ENCODE assay signal across 12 cellular contexts in the genomic region with DNA sequence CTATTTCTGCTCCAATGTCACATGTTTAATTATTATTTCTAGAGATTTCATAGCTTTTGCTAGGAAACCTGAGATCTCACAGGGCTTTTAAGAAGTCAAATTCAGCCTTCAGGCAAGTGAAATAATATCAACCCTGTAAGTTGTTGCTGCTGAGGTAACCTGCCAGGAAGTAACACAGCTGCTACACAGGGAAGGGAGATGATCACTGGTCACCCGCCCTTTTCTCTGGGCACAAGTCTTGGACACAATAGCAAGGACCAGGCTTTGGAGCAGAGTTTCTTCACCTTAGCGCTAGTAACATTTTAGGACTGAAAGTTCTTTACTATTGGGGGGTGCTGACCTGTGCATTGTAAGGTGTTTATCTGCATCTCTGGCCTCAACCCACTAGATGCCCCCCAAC. TPM values are rescaled to one million over a fixed set of nuclear protein-coding genes. Genes with fewer than 3 reads are reported as not detected.
DNase-seq lines count a peak whose midpoint lies in the region; ATAC-seq and TF ChIP-seq lines count a peak whose summit lies in the region.
"Had no signal": no experiment of that assay in that cellular context is flagged by ENCODE, and none has a peak within 500 bp of the region (broad histone marks: within the 10 kb centered on the region; RNA-seq: fewer than 3 reads in every experiment).

No MANE protein-coding gene starts in this region.

- H3K27ac Mint-ChIP-seq in activated B cell treated with CpG ODN at 0.5 μM for 24 hours: no peak overlapping the region
- H3K27ac Mint-ChIP-seq: WTC11 had no signal

- no peak for DNase-seq in DND-41
- no peak for DNase-seq in activated B cell treated with CpG ODN at 0.5 μM for 24 hours
- no peak for DNase-seq in left colon
- DNase-seq in NCI-H2029 (lab: John Stamatoyannopoulos, UW): no peak
- no peak for DNase-seq in NCI-H2196 treated with DMSO at 0.1 percent for 48 hours (lab: John Stamatoyannopoulos, UW; ENCODE audit: unreplicated experiment)
- DNase-seq in vagina (ENCODE audit: extremely low spot score in 2 of 2): no peak
- no peak for DNase-seq in cortex of kidney (lab: John Stamatoyannopoulos, UW)
- DNase-seq: stimulated activated CD4-positive, alpha-beta T cell treated with anti-CD3 and anti-CD28 coated beads, Interleukin-15, amount 100 ng/mL, for 24 hours had no signal

- H3K9me3 Mint-ChIP-seq in activated B cell treated with CpG ODN at 0.5 μM for 24 hours: no peaks in the 10 kb centered on the region
- H3K9me3 Mint-ChIP-seq: WTC11 had no signal

- H3K4me1 ChIP-seq in BLaER1 (peaks cover 66% of the 10 kb centered on the region), DND-41 (ENCODE audit: insufficient read depth, low read length) (peaks cover 53% of the 10 kb centered on the region), vagina (peaks cover 29% of the 10 kb centered on the region)

- H3K36me3 ChIP-seq in BLaER1: peaks cover 38% of the 10 kb centered on the region
- no peaks in the 10 kb centered on the region for H3K36me3 ChIP-seq in DND-41 (ENCODE audit: insufficient read depth, low read length)
- no peaks in the 10 kb centered on the region for H3K36me3 ChIP-seq in vagina
- H3K36me3 ChIP-seq: cardiac muscle cell had no signal

- H3K4me3 ChIP-seq in BLaER1: peak overlapping the region; percentile 76
- no peak overlapping the region for H3K4me3 ChIP-seq in DND-41 (ENCODE audit: low read depth in 1 of 2, low read length in 2 of 2)
- no peak overlapping the region for H3K4me3 ChIP-seq in vagina
- H3K4me3 ChIP-seq: cardiac muscle cell, SK-N-MC had no signal

- H3K9ac ChIP-seq in BLaER1 (peak overlapping the region; percentile 90; the same call in 1 of the 2 replicates), DND-41 (ENCODE audit: low read depth, low read length) (no peak overlapping the region)

- POLR2A ChIA-PET in activated B cell treated with CpG ODN at 0.5 μM for 24 hours (lab: Charles Lee): interaction anchor here (5.8 to 6.2 kb wide), 2 partner anchors 31 to 53 kb away, joined by 73 to 154 read pairs; a partner anchor contains a TSS

- H3K27ac ChIP-seq in BLaER1 (peak overlapping the region; percentile 86; the same call in 1 of the 2 replicates), DND-41 (ENCODE audit: low read length) (peak overlapping the region; percentile 13; the same call in 1 of the 2 replicates), vagina (no peak overlapping the region)
- H3K27ac ChIP-seq: cardiac muscle cell, SK-N-MC had no signal

- no peaks in the 10 kb centered on the region for H3K9me3 ChIP-seq in BLaER1
- H3K9me3 ChIP-seq in DND-41 (ENCODE audit: insufficient read depth, low read length, severe bottlenecking): no peaks in the 10 kb centered on the region
- H3K9me3 ChIP-seq in vagina: no peaks in the 10 kb centered on the region

- no peak for ATAC-seq in DND-41 (ENCODE audit: insufficient read depth, low read depth)
- ATAC-seq in activated B cell treated with CpG ODN at 0.5 μM for 24 hours (ENCODE audit: low read depth): no peak
- peak; percentile 35 for ATAC-seq in left colon
- ATAC-seq: WTC11 had no signal

- CTCF ChIA-PET in activated B cell treated with CpG ODN at 0.5 μM for 24 hours (lab: Charles Lee): interaction anchor here (2.0 kb wide), 1 partner anchor 33 kb away, joined by 23 read pairs; no protein-coding TSS in a partner anchor

- peaks cover 37% of the 10 kb centered on the region for H4K20me1 ChIP-seq in BLaER1
- no peaks in the 10 kb centered on the region for H4K20me1 ChIP-seq in DND-41 (ENCODE audit: insufficient read depth, low read length)

- TF ChIP-seq POLR2A in vagina (IDR thresholded peaks at IDR 0.05): no peak

- H3K4me2 ChIP-seq in BLaER1 (peak overlapping the region; percentile 91), DND-41 (ENCODE audit: insufficient read depth, low read length) (peak overlapping the region; percentile 18; the same call in 1 of the 2 replicates)

- H3K27me3 Mint-ChIP-seq in activated B cell treated with CpG ODN at 0.5 μM for 24 hours: no peaks in the 10 kb centered on the region

- H3K27me3 ChIP-seq in BLaER1 (no peaks in the 10 kb centered on the region), DND-41 (ENCODE audit: insufficient read depth, low read length, poor library complexity) (no peaks in the 10 kb centered on the region), vagina (no peaks in the 10 kb centered on the region)
- H3K27me3 ChIP-seq: cardiac muscle cell had no signal

- H2AFZ ChIP-seq in DND-41 (ENCODE audit: low read depth, low read length): no peak overlapping the region

- H3K79me2 ChIP-seq in DND-41 (ENCODE audit: insufficient read depth, low read length): peaks cover 3% of the 10 kb centered on the region; the same call in 1 of the 2 replicates

- peak overlapping the region; percentile 67 for H3K4me3 Mint-ChIP-seq in activated B cell treated with CpG ODN at 0.5 μM for 24 hours
- H3K4me3 Mint-ChIP-seq: WTC11 had no signal

- peaks cover 80% of the 10 kb centered on the region for H3K4me1 Mint-ChIP-seq in activated B cell treated with CpG ODN at 0.5 μM for 24 hours

- intact Hi-C loops in activated B cell treated with CpG ODN at 0.5 μM for 24 hours (cut with micrococcal nuclease): no loop called here
- intact Hi-C loops in left colon (cut with DNase I, micrococcal nuclease): no loop called here
- intact Hi-C loops in vagina (cut with DNase I): no loop called here

- peaks cover 71% of the 10 kb centered on the region for H3K36me3 Mint-ChIP-seq in activated B cell treated with CpG ODN at 0.5 μM for 24 hours (ENCODE audit: low read depth)
- H3K36me3 Mint-ChIP-seq: WTC11 had no signal

- TF ChIP-seq CTCF in DND-41 (IDR thresholded peaks at IDR 0.05; ENCODE audit: borderline replicate concordance, extremely low read depth, low read length, poor library complexity, severe bottlenecking): no peak
- TF ChIP-seq CTCF in activated B cell treated with CpG ODN at 0.5 μM for 24 hours (IDR thresholded peaks at IDR 0.05): no peak
- no peak for TF ChIP-seq CTCF in vagina (IDR thresholded peaks at IDR 0.05)

RNA-seq across cellular contexts. Expression of a gene that starts 50.1 kb away (rescaled TPM):
- 15.3 and 16.8 TPM in 2 replicates for total RNA-seq in activated B cell treated with CpG ODN at 0.5 μM for 24 hours
- total RNA-seq in left colon: 10 to 100 TPM in 1 of 2 donors, 1 to 10 TPM in 1; 6.8 to 30.8 TPM
- 89.1 TPM for total RNA-seq in vagina

RNA-seq across cellular contexts. Expression of a gene that starts 52.9 kb away (rescaled TPM):
- total RNA-seq in activated B cell treated with CpG ODN at 0.5 μM for 24 hours (58.5 and 59.3 TPM in 2 replicates), left colon (10 to 100 TPM; 35.5 to 50.7 TPM), vagina (24.3 TPM)
